ENCODE assay signal across 8 cellular contexts in the genomic region with DNA sequence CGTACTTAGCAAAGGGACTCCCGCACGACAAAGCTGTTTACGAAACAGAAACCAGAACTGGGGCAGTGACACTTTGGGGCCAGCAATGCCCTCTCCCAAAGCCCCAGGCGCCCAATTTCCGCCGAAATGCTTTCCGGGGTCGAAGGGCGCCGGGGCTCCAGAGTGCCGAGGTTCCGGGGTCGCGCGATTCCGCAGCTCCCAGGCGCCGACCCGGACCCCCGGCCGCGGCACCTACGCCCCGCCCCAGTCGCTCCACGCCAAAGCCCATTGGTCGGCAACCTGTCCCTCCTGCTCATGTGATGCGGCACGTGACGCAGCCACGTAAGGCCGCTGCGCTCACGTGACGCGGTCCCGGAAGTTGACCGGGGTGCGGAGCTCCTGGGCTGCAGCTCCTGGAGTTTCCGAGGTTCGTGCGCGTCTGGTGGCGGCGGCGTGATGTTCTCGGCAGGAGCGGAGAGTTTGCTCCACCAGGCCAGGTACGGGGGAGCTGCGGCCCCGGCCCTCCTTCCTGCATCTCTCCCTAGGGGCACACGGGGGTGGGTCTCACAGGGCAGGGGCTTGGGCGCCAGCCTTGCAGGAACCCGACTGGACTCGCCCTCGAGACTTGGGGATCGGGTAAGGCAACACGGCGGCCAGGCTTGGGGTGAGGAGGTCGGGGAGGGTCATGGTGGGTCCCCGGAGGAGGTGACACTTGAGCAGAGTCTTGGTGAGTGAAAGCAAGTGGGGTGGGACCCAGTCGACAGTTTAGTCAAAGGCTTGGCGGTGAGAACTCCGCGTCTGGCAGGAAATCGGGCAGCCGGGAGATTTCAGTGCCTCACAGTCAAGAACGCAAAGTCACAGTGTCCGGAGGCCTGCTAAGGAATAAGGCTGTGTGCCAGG. TPM values are rescaled to one million over a fixed set of nuclear protein-coding genes. Genes with fewer than 3 reads are reported as not detected.
DNase-seq lines count a peak whose midpoint lies in the region; ATAC-seq and TF ChIP-seq lines count a peak whose summit lies in the region.

A gene with protein sequence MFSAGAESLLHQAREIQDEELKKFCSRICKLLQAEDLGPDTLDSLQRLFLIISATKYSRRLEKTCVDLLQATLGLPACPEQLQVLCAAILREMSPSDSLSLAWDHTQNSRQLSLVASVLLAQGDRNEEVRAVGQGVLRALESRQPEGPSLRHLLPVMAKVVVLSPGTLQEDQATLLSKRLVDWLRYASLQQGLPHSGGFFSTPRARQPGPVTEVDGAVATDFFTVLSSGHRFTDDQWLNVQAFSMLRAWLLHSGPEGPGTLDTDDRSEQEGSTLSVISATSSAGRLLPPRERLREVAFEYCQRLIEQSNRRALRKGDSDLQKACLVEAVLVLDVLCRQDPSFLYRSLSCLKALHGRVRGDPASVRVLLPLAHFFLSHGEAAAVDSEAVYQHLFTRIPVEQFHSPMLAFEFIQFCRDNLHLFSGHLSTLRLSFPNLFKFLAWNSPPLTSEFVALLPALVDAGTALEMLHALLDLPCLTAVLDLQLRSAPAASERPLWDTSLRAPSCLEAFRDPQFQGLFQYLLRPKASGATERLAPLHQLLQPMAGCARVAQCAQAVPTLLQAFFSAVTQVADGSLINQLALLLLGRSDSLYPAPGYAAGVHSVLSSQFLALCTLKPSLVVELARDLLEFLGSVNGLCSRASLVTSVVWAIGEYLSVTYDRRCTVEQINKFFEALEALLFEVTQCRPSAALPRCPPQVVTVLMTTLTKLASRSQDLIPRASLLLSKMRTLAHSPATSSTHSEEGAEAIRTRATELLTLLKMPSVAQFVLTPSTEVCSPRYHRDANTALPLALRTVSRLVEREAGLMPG (plus strand): TSS at position 343 of the 879 bp plus-strand sequence. CDS start 93 bp downstream, at position 436.

- H3K27ac ChIP-seq in OCI-LY7 (ENCODE audit: low read depth, low read length, poor library complexity, severe bottlenecking) = peak within 1 kb of the TSS; percentile 47

- H3K4me1 ChIP-seq in OCI-LY7 (ENCODE audit: insufficient read depth, low read length, poor library complexity, severe bottlenecking) = peaks cover 18% of the 10 kb centered on the region

- no peaks in the 10 kb centered on the region for H3K9me3 ChIP-seq in OCI-LY7 (ENCODE audit: low read length)

- no peaks in the 10 kb centered on the region for H4K20me1 ChIP-seq in OCI-LY7 (ENCODE audit: insufficient read depth, low read length)

- H3K27ac Mint-ChIP-seq in endothelial cell (ENCODE audit: unreplicated experiment) = peak within 1 kb of the TSS; percentile 99

- ATAC-seq in GM21526 (IDR thresholded peaks at IDR 0.05; ENCODE audit: low FRiP score, unreplicated experiment) = peak; percentile 90

- H2AFZ ChIP-seq in OCI-LY7 (ENCODE audit: low read length) = peak within 1 kb of the TSS; percentile 93

- H3K9me2 ChIP-seq in OCI-LY7 (ENCODE audit: insufficient read depth, low read length) = no peaks in the 10 kb centered on the region

- peak within 1 kb of the TSS; percentile 100 for H3K4me3 ChIP-seq in OCI-LY7 (ENCODE audit: low read depth, low read length, poor library complexity, severe bottlenecking)

- H3K36me3 ChIP-seq in OCI-LY7 (ENCODE audit: insufficient read depth, low read length) = no peaks in the 10 kb centered on the region

- H3K27me3 Mint-ChIP-seq in endothelial cell (ENCODE audit: unreplicated experiment) = peaks cover 21% of the 10 kb centered on the region

- H3K36me3 Mint-ChIP-seq in endothelial cell (ENCODE audit: low read depth, unreplicated experiment) = peaks cover 23% of the 10 kb centered on the region

- peaks cover 29% of the 10 kb centered on the region for H3K4me1 Mint-ChIP-seq in endothelial cell (ENCODE audit: unreplicated experiment)

- DNase-seq in DMS 273 treated with DMSO at 0.1 percent for 48 hours (lab: John Stamatoyannopoulos, UW) = peak; percentile 89
- peak; percentile 100 for DNase-seq in HuH-7 (ENCODE audit: low spot score)
- DNase-seq in OCI-LY7 (ENCODE audit: low spot score) = peak; percentile 97
- DNase-seq in activated T-cell treated with anti-CD3 and anti-CD28 coated beads for 1 hour (ENCODE audit: low read depth) = peak; percentile 91
- DNase-seq in endothelial cell (ENCODE audit: low spot score) = peak; percentile 90
- peak; percentile 98 for DNase-seq in midbrain (lab: John Stamatoyannopoulos, UW)
- DNase-seq in stimulated activated CD8-positive, alpha-beta memory T cell treated with anti-CD3 and anti-CD28 coated beads, Interleukin-15, amount 100 ng/mL, for 48 hours (ENCODE audit: low read depth in 2 of 2) = peak; percentile 96

- CTCF ChIA-PET in OCI-LY7 (lab: Charles Lee; ENCODE audit: unreplicated experiment) = no interaction called here

- POLR2A ChIA-PET in OCI-LY7 (lab: Charles Lee) = interaction anchor here (0.7 to 2.3 kb wide), 5 partner anchors 25 to 621 kb away, joined by 3 to 9 read pairs (median 5); no protein-coding TSS in a partner anchor

- H3K4me2 ChIP-seq in OCI-LY7 (ENCODE audit: low read length) = peak within 1 kb of the TSS; percentile 100

- peak within 1 kb of the TSS; percentile 99 for H3K4me3 Mint-ChIP-seq in endothelial cell (ENCODE audit: unreplicated experiment)

- H3K9me3 Mint-ChIP-seq in endothelial cell (ENCODE audit: unreplicated experiment) = no peaks in the 10 kb centered on the region

- TF ChIP-seq CTCF in OCI-LY7 (conservative IDR thresholded peaks at IDR 0.05; ENCODE audit: low read length) = no peak
- TF ChIP-seq CTCF in endothelial cell (IDR thresholded peaks at IDR 0.05; ENCODE audit: unreplicated experiment) = no peak

- H3K79me2 ChIP-seq in OCI-LY7 (ENCODE audit: insufficient read depth, low read depth, low read length) = peaks cover 25% of the 10 kb centered on the region

- intact Hi-C loops in OCI-LY7 (cut with micrococcal nuclease; ENCODE audit: unreplicated experiment) = loop anchor here (10.0 kb wide), 1 partner anchor 199 kb away; no protein-coding TSS in a partner anchor

- BruUV-seq in OCI-LY7 (replicated peaks; lab: Mats Ljungman, UMichigan) = no TSS peak

RNA-seq across cellular contexts. Expression of the gene that starts here (rescaled TPM):
- total RNA-seq in OCI-LY7 (2014; rRNA removed; shearing (Covaris generic)) = 35.0 and 37.0 TPM in 2 replicates
- total RNA-seq in OCI-LY7 (2022) (32.1 and 32.8 TPM in 2 replicates), endothelial cell (ENCODE audit: unreplicated experiment) (88.6 TPM)

Comparison
In these comparisons a context has a peak if more than half of its experiments do, and no peak if none do; other contexts are left out.
1. Peak in every context shown above with its lines: DNase-seq, ATAC-seq, H3K4me3 ChIP-seq and H3K27ac ChIP-seq.